Comparison of ENCODE assay signal across 1 cellular context in genomic region chr5:131634666-131634995, GRCh38.
TF ChIP-seq lines count a peak whose summit lies in the region.

No MANE protein-coding gene starts in this region.

TF ChIP-seq in K562, 482 proteins besides CTCF, POLR2A, EP300 and RAD21 (continued from another document):
- TF ChIP-seq HINFP (tag; conservative IDR thresholded peaks at IDR 0.05; ENCODE audit: low read depth) = no peak
- no peak for TF ChIP-seq ZBTB43 (CRISPR knock-in tag; IDR thresholded peaks at IDR 0.05)
- peak; percentile 73 for TF ChIP-seq ZBTB1 (CRISPR knock-in tag; IDR thresholded peaks at IDR 0.05; ENCODE audit: borderline replicate concordance, low read depth)
- no peak for TF ChIP-seq RFX5 (IDR thresholded peaks at IDR 0.05; ENCODE audit: low read depth, low read length)
- TF ChIP-seq RB1 (IDR thresholded peaks at IDR 0.05; ENCODE audit: low read depth) = no peak
- no peak for TF ChIP-seq SAP30 (IDR thresholded peaks at IDR 0.05; ENCODE audit: borderline replicate concordance, insufficient read depth, low read depth, low read length, poor library complexity, severe bottlenecking)
- no peak for TF ChIP-seq CCNT2 (IDR thresholded peaks at IDR 0.05; ENCODE audit: borderline replicate concordance, extremely low read depth, insufficient read length, low read depth, low read length)
- no peak for TF ChIP-seq NR2C1 (IDR thresholded peaks at IDR 0.05)
- 0 out of 2 replicates have a peak, but pooled peaks have one; percentile 30 for TF ChIP-seq NR2C1 (tag; IDR thresholded peaks at IDR 0.05)
- TF ChIP-seq RNF2 (IDR thresholded peaks at IDR 0.05) = no peak; the same call in 1 of the 2 replicates
- TF ChIP-seq ZNF398 (CRISPR knock-in tag; IDR thresholded peaks at IDR 0.05) = no peak
- TF ChIP-seq CHD1 (IDR thresholded peaks at IDR 0.05; ENCODE audit: low read length) = peak; percentile 29
- no peak for TF ChIP-seq PTBP1 (IDR thresholded peaks at IDR 0.05; ENCODE audit: low read depth, low read length)
